Comparison of ENCODE assay signal across 8 cellular contexts in genomic region chr4:57110635-57111546, GRCh38. TPM values are rescaled to one million over a fixed set of nuclear protein-coding genes. Genes with fewer than 3 reads are reported as not detected.
A peak's percentile ranks its signal among the peaks of the same experiment; 100 is the strongest.
DNase-seq lines count a peak whose midpoint lies in the region; ATAC-seq, FAIRE-seq and TF ChIP-seq lines count a peak whose summit lies in the region.

No MANE protein-coding gene starts in this region.

- H3K27ac Mint-ChIP-seq in activated T-helper 17 cell treated with anti-CD3 and anti-CD28 coated beads, Interleukin-2, amount 50 U/mL, for 72 hours: no peak overlapping the region
- peak overlapping the region; percentile 99 to 100 (median 100) for H3K27ac Mint-ChIP-seq in nephron

- H3K4me1 Mint-ChIP-seq in activated T-helper 17 cell treated with anti-CD3 and anti-CD28 coated beads, Interleukin-2, amount 50 U/mL, for 72 hours: peaks cover 9% of the 10 kb centered on the region
- peaks cover 36% of the 10 kb centered on the region for H3K4me1 Mint-ChIP-seq in nephron

- peak overlapping the region; percentile 25 for H3K27ac ChIP-seq in KOPT-K1 (ENCODE audit: low read depth, low read length, poor library complexity, severe bottlenecking)

- TF ChIP-seq CTCF in nephron (IDR thresholded peaks at IDR 0.05; ENCODE audit: unreplicated experiment in 3 of 3): no peak

- peaks cover 5% of the 10 kb centered on the region for H3K36me3 Mint-ChIP-seq in activated T-helper 17 cell treated with anti-CD3 and anti-CD28 coated beads, Interleukin-2, amount 50 U/mL, for 72 hours (ENCODE audit: low read depth)
- H3K36me3 Mint-ChIP-seq in nephron (ENCODE audit: low read depth): peaks cover 3% of the 10 kb centered on the region

- no peaks in the 10 kb centered on the region for H3K9me3 Mint-ChIP-seq in activated T-helper 17 cell treated with anti-CD3 and anti-CD28 coated beads, Interleukin-2, amount 50 U/mL, for 72 hours
- no peaks in the 10 kb centered on the region for H3K9me3 Mint-ChIP-seq in nephron

- DNase-seq in C1 segment of cervical spinal cord (lab: John Stamatoyannopoulos, UW) (peak in 10 of 14 donors; percentile 22 to 80 (median 62)), GM19238 (ENCODE audit: insufficient read length, low spot score) (peak; percentile 16), frontal cortex (ENCODE audit: low spot score in 2 of 2) (peak; percentile 56 to 64)

- no peak for FAIRE-seq in frontal cortex (lab: Jason Lieb, UNC)

- H3K9me3 ChIP-seq in KOPT-K1 (ENCODE audit: insufficient read depth, low read length, poor library complexity, severe bottlenecking): no peaks in the 10 kb centered on the region

- ATAC-seq in activated T-helper 17 cell treated with anti-CD3 and anti-CD28 coated beads, Interleukin-2, amount 50 U/mL, for 72 hours (replicated peaks): peak; percentile 34
- no peak for ATAC-seq in HG03095 (IDR thresholded peaks at IDR 0.05; ENCODE audit: unreplicated experiment)
- no peak for ATAC-seq in GM21515 (IDR thresholded peaks at IDR 0.05; ENCODE audit: unreplicated experiment)

- H3K4me3 Mint-ChIP-seq in activated T-helper 17 cell treated with anti-CD3 and anti-CD28 coated beads, Interleukin-2, amount 50 U/mL, for 72 hours: peak overlapping the region; percentile 81
- H3K4me3 Mint-ChIP-seq in nephron: peak overlapping the region; percentile 92 to 99 (median 98)

- H3K36me3 ChIP-seq in KOPT-K1 (ENCODE audit: insufficient read depth, low read length): no peaks in the 10 kb centered on the region

- peaks cover 67% of the 10 kb centered on the region for H3K27me3 Mint-ChIP-seq in activated T-helper 17 cell treated with anti-CD3 and anti-CD28 coated beads, Interleukin-2, amount 50 U/mL, for 72 hours
- H3K27me3 Mint-ChIP-seq in nephron (ENCODE audit: low read depth): peaks cover 53% of the 10 kb centered on the region

RNA-seq across cellular contexts. Expression of gene IGFBP7, which starts 0.7 kb away (rescaled TPM):
- total RNA-seq in activated T-helper 17 cell treated with anti-CD3 and anti-CD28 coated beads, Interleukin-2, amount 50 U/mL, for 72 hours: not detected
- total RNA-seq in frontal cortex: 26.1 TPM

Comparison
In these comparisons a context has a peak if more than half of its experiments do, and no peak if none do; other contexts are left out.
1. RNA of gene IGFBP7, which starts 0.7 kb away (total RNA-seq): 26.1 TPM in frontal cortex (single experiment); not detected in activated T-helper 17 cell treated with anti-CD3 and anti-CD28 coated beads, Interleukin-2, amount 50 U/mL, for 72 hours; every median in the first group is over 10 times any median in the second.
2. Peak in every context shown above with its lines, with median percentiles within 50 percentile points of each other: DNase-seq.